ENCODE assay signal across 17 cellular contexts in the genomic region with DNA sequence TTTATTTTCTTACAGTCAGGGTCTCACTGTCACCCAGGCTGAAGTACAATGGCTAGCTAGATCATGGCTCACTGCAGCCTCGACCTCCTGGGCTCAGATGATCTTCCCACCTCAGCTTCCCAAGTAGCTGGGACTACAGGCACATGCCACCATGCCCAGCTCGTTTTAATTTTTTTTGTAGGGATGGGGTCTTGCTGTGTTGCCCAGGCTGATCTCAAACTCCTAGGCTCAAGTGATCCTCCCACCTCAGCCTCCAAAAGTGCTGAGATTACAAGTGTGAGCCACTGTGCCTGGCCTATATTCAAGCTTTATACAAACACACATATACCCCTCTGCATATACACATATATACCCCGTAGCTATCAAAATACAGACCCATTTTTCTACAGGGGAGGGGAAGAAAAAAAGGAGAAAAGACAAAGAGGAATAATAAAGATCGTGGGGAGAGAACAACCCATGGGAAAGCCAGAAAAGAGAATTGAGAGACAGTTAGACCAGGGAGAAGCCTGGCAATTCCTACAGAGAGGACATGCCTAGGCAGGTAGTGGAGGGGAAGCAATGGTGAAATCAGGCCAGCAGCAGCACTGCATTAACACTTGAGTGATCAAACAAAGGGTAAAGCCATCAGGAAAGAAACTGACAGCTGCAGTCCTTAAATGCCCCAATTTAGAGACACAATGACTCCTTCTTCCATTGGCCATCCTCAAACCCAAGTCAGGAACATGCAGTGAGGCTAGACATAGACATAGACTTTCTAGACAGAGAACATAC.
DNase-seq lines count a peak whose midpoint lies in the region; ATAC-seq and TF ChIP-seq lines count a peak whose summit lies in the region.
"Had no signal": no experiment of that assay in that cellular context is flagged by ENCODE, and none has a peak within 500 bp of the region (broad histone marks: within the 10 kb centered on the region; RNA-seq: fewer than 3 reads in every experiment).

No MANE protein-coding gene starts in this region.

- BruUV-seq in Calu3 (replicated peaks; lab: Mats Ljungman, UMichigan), result no TSS peak

- no peak overlapping the region for H3K4me3 ChIP-seq in esophagus squamous epithelium
- H3K4me3 ChIP-seq in brain microvascular endothelial cell (ENCODE audit: low read depth, low read length), result no peak overlapping the region
- H3K4me3 ChIP-seq: right atrium auricular region, SJSA1 had no signal

- H3K4me3 Mint-ChIP-seq in Calu3 (ENCODE audit: low read depth, unreplicated experiment), result peak overlapping the region; percentile 1
- no peak overlapping the region for H3K4me3 Mint-ChIP-seq in activated CD4-positive, alpha-beta T cell treated with anti-CD3 and anti-CD28 coated beads for 36 hours
- H3K4me3 Mint-ChIP-seq: activated naive CD4-positive, alpha-beta T cell treated with anti-CD3 and anti-CD28 coated beads for 36 hours; naive B cell had no signal

- DNase-seq in Calu3, result no peak
- DNase-seq in NCI-H748 treated with DMSO at 0.1 percent for 48 hours (lab: John Stamatoyannopoulos, UW), result peak; percentile 51
- no peak for DNase-seq in esophagus squamous epithelium (lab: John Stamatoyannopoulos, UW)
- DNase-seq in activated CD8-positive, alpha-beta memory T cell treated with anti-CD3 and anti-CD28 coated beads for 24 hours, result no peak
- DNase-seq in activated CD4-positive, alpha-beta T cell treated with anti-CD3 and anti-CD28 coated beads for 36 hours, result no peak
- DNase-seq in brain microvascular endothelial cell, result no peak
- DNase-seq: activated naive CD4-positive, alpha-beta T cell treated with anti-CD3 and anti-CD28 coated beads for 36 hours; AML-193; caudate nucleus; GOT3; hypothalamus; naive B cell had no signal

- H3K36me3 Mint-ChIP-seq in Calu3 (ENCODE audit: insufficient read depth, unreplicated experiment), result peaks cover 46% of the 10 kb centered on the region
- H3K36me3 Mint-ChIP-seq in activated CD4-positive, alpha-beta T cell treated with anti-CD3 and anti-CD28 coated beads for 36 hours (ENCODE audit: low read depth), result no peaks in the 10 kb centered on the region
- H3K36me3 Mint-ChIP-seq: naive B cell had no signal

- H3K4me1 ChIP-seq in esophagus squamous epithelium, result peaks cover 17 to 79% (median 17%) of the 10 kb centered on the region in 3 donors

- H3K27me3 Mint-ChIP-seq in Calu3 (ENCODE audit: unreplicated experiment), result no peaks in the 10 kb centered on the region
- peaks cover 16% of the 10 kb centered on the region for H3K27me3 Mint-ChIP-seq in activated CD4-positive, alpha-beta T cell treated with anti-CD3 and anti-CD28 coated beads for 36 hours

- intact Hi-C loops in Calu3 (cut with micrococcal nuclease; ENCODE audit: unreplicated experiment) (no loop called here), esophagus squamous epithelium (cut with DNase I) (no loop called here)
- intact Hi-C loops in activated CD4-positive, alpha-beta T cell treated with anti-CD3 and anti-CD28 coated beads for 36 hours (cut with DNase I, micrococcal nuclease), result no loop called here

- H3K36me3 ChIP-seq in esophagus squamous epithelium (no peaks in the 10 kb centered on the region), brain microvascular endothelial cell (replicated peaks) (no peaks in the 10 kb centered on the region)
- H3K36me3 ChIP-seq: right atrium auricular region, SJSA1 had no signal

- POLR2A ChIA-PET in activated CD4-positive, alpha-beta T cell treated with anti-CD3 and anti-CD28 coated beads for 36 hours (lab: Charles Lee), result no interaction called here

- peak overlapping the region; percentile 30 for H3K27ac Mint-ChIP-seq in Calu3 (ENCODE audit: unreplicated experiment)
- H3K27ac Mint-ChIP-seq in activated CD4-positive, alpha-beta T cell treated with anti-CD3 and anti-CD28 coated beads for 36 hours, result no peak overlapping the region
- H3K27ac Mint-ChIP-seq: activated naive CD4-positive, alpha-beta T cell treated with anti-CD3 and anti-CD28 coated beads for 36 hours had no signal

- H3K9me3 Mint-ChIP-seq in Calu3 (ENCODE audit: low read depth, unreplicated experiment), result no peaks in the 10 kb centered on the region
- no peaks in the 10 kb centered on the region for H3K9me3 Mint-ChIP-seq in activated CD4-positive, alpha-beta T cell treated with anti-CD3 and anti-CD28 coated beads for 36 hours (ENCODE audit: low read depth)
- H3K9me3 Mint-ChIP-seq: activated naive CD4-positive, alpha-beta T cell treated with anti-CD3 and anti-CD28 coated beads for 36 hours; naive B cell had no signal

- peak overlapping the region in 3 of 4 donors; percentile 18 to 38 (median 20) for H3K27ac ChIP-seq in esophagus squamous epithelium
- H3K27ac ChIP-seq in brain microvascular endothelial cell, result no peak overlapping the region
- H3K27ac ChIP-seq: SJSA1 had no signal

- H3K4me1 Mint-ChIP-seq in Calu3 (ENCODE audit: low read depth, unreplicated experiment), result peaks cover 83% of the 10 kb centered on the region
- peaks cover 17% of the 10 kb centered on the region for H3K4me1 Mint-ChIP-seq in activated CD4-positive, alpha-beta T cell treated with anti-CD3 and anti-CD28 coated beads for 36 hours

- no peak for TF ChIP-seq CTCF in Calu3 (IDR thresholded peaks at IDR 0.05; ENCODE audit: unreplicated experiment)
- no peak for TF ChIP-seq CTCF in esophagus squamous epithelium (IDR thresholded peaks at IDR 0.05)
- no peak for TF ChIP-seq CTCF in brain microvascular endothelial cell (IDR thresholded peaks at IDR 0.05; ENCODE audit: low read depth, low read length, missing control alignments)

- CTCF ChIA-PET in Calu3 (lab: Charles Lee), result no interaction called here
- CTCF ChIA-PET in activated CD4-positive, alpha-beta T cell treated with anti-CD3 and anti-CD28 coated beads for 36 hours (lab: Charles Lee), result interaction anchor here (0.5 kb wide), 1 partner anchor 201 kb away, joined by 3 read pairs; no protein-coding TSS in a partner anchor

- no peaks in the 10 kb centered on the region for H3K9me3 ChIP-seq in esophagus squamous epithelium
- H3K9me3 ChIP-seq: right atrium auricular region, SJSA1 had no signal

- H3K27me3 ChIP-seq in esophagus squamous epithelium (no peaks in the 10 kb centered on the region), brain microvascular endothelial cell (replicated peaks) (no peaks in the 10 kb centered on the region)
- H3K27me3 ChIP-seq: right atrium auricular region, SJSA1 had no signal

- ATAC-seq in HG02610 (IDR thresholded peaks at IDR 0.05; ENCODE audit: unreplicated experiment) (peak; percentile 25), HG02642 (IDR thresholded peaks at IDR 0.05; ENCODE audit: poor library complexity, unreplicated experiment) (no peak)
- ATAC-seq in activated CD4-positive, alpha-beta T cell treated with anti-CD3 and anti-CD28 coated beads for 36 hours, result no peak
- ATAC-seq: left lobe of liver had no signal

- no peak for TF ChIP-seq POLR2A in esophagus squamous epithelium (IDR thresholded peaks at IDR 0.05)

- 50 to 52% methylated on average over 4 of the region's 4 CpGs for WGBS in esophagus squamous epithelium, 2 donors

- in situ Hi-C loops in brain microvascular endothelial cell (cut with HindIII; ENCODE audit: low pct_ligation_motif_present, low sequenced_read_pairs), result no loop called here
